In the genomic region with DNA sequence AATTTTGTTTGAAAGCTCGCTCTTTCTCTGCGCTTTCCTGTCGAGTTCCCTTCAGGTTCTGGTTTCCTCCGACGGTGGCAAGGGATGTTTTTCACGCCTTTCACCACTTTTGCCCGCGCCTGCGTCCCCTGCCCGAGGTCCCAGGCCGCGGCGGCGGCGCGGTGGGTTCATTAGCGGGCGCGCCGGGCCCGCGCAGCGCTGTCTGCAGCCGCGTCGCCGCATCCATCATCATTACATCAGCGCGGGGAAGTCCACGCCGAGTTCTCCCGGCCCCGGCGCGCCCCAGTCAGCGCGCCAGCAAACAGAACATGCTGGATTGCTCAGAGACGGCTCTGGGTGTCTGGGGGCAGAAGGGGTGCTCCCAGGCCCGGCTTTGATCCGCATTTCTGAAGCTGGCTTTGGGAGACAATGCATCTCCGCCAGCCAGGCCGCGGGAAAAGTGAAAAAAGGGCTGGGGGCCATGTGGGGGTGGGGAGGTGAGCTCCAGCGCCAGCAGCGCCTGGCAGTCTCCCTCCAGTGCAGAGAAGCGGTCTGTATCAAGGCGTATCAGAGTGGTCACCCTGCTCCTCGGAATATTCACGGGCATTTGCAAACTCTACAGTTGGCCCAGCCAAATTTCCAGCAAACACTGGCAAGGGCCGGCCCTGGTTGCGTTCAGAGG, we compare ENCODE assay signal across 8 cellular contexts. TPM values are rescaled to one million over a fixed set of nuclear protein-coding genes. Genes with fewer than 3 reads are reported as not detected.
DNase-seq lines count a peak whose midpoint lies in the region; TF ChIP-seq lines count a peak whose summit lies in the region.

No MANE protein-coding gene starts in this region.

- H4K20me1 ChIP-seq in MM.1S (ENCODE audit: insufficient read depth, low read length), result no peaks in the 10 kb centered on the region

- H3K27ac ChIP-seq in iPS-18a (ENCODE audit: low read length), result peak overlapping the region; percentile 80
- H3K27ac ChIP-seq in stomach, result peak overlapping the region in 2 of 5 donors; percentile 20 to 50
- no peak overlapping the region for H3K27ac ChIP-seq in MM.1S (ENCODE audit: low read length)

- peaks cover 88% of the 10 kb centered on the region for H3K4me1 ChIP-seq in iPS-18a (ENCODE audit: control insufficient read depth, low read depth, low read length)
- peaks cover 0 to 35% (median 22%) of the 10 kb centered on the region in 4 donors for H3K4me1 ChIP-seq in stomach
- H3K4me1 ChIP-seq in MM.1S (ENCODE audit: low read length), result no peaks in the 10 kb centered on the region

- peak overlapping the region; percentile 58 for H3K4me3 ChIP-seq in iPS-18a (ENCODE audit: low read length)
- H3K4me3 ChIP-seq in stomach, result peak overlapping the region; percentile 36 to 47 (median 44)
- H3K4me3 ChIP-seq in MM.1S (ENCODE audit: low read length), result no peak overlapping the region; the same call in 1 of the 2 replicates

- H3K9me2 ChIP-seq in MM.1S (replicated peaks; ENCODE audit: insufficient read depth, low read length), result no peaks in the 10 kb centered on the region

- H3K27me3 ChIP-seq in iPS-18a (ENCODE audit: control insufficient read depth, insufficient read depth, low read length), result no peaks in the 10 kb centered on the region
- peaks cover 0 to 14% (median 14%) of the 10 kb centered on the region in 3 donors for H3K27me3 ChIP-seq in stomach
- H3K27me3 ChIP-seq in MM.1S (replicated peaks; ENCODE audit: insufficient read depth, low read length), result no peaks in the 10 kb centered on the region

- TF ChIP-seq CTCF in stomach (IDR thresholded peaks at IDR 0.05) (no peak), MM.1S (IDR thresholded peaks at IDR 0.05; ENCODE audit: low read length) (no peak)

- no peak overlapping the region for H2AFZ ChIP-seq in MM.1S (ENCODE audit: low read length)

- H3K9me3 Mint-ChIP-seq in T-helper 2 cell treated with Interferon-gamma antibody and Interleukin-4, amounts not matched to agents 5 μg/mL and 100 μg/mL, for 36 hours, result no peaks in the 10 kb centered on the region
- no peaks in the 10 kb centered on the region for H3K9me3 Mint-ChIP-seq in activated naive CD8-positive, alpha-beta T cell (ENCODE audit: low read depth)

- peak overlapping the region; percentile 45 for H3K4me3 Mint-ChIP-seq in T-helper 2 cell treated with Interferon-gamma antibody and Interleukin-4, amounts not matched to agents 5 μg/mL and 100 μg/mL, for 36 hours
- H3K4me3 Mint-ChIP-seq in activated naive CD8-positive, alpha-beta T cell, result peak overlapping the region; percentile 2

- no peak for TF ChIP-seq POLR2A in stomach (IDR thresholded peaks at IDR 0.05)

- H3K4me2 ChIP-seq in MM.1S (ENCODE audit: low read depth, low read length), result no peak overlapping the region

- no peaks in the 10 kb centered on the region for H3F3A ChIP-seq in MM.1S (ENCODE audit: insufficient read depth, low read length)

- H3K79me2 ChIP-seq in MM.1S (ENCODE audit: low read length), result no peaks in the 10 kb centered on the region

- intact Hi-C loops in stomach (cut with DNase I; ENCODE audit: low total_unique reads), result no loop called here

- peaks cover 3% of the 10 kb centered on the region for H3K4me1 Mint-ChIP-seq in T-helper 2 cell treated with Interferon-gamma antibody and Interleukin-4, amounts not matched to agents 5 μg/mL and 100 μg/mL, for 36 hours (ENCODE audit: low read depth)
- H3K4me1 Mint-ChIP-seq in activated naive CD8-positive, alpha-beta T cell (ENCODE audit: low read depth), result peaks cover 4% of the 10 kb centered on the region

- peaks cover 74% of the 10 kb centered on the region for H3K27me3 Mint-ChIP-seq in T-helper 2 cell treated with Interferon-gamma antibody and Interleukin-4, amounts not matched to agents 5 μg/mL and 100 μg/mL, for 36 hours (ENCODE audit: low read depth)
- peaks cover 27% of the 10 kb centered on the region for H3K27me3 Mint-ChIP-seq in activated naive CD8-positive, alpha-beta T cell

- 9 to 16% (median 12%) methylated on average over 30 to 51 of the region's 51 CpGs for WGBS in stomach, 5 donors

- no peak overlapping the region for H3K27ac Mint-ChIP-seq in T-helper 2 cell treated with Interferon-gamma antibody and Interleukin-4, amounts not matched to agents 5 μg/mL and 100 μg/mL, for 36 hours
- H3K27ac Mint-ChIP-seq in activated naive CD8-positive, alpha-beta T cell, result no peak overlapping the region

- H3K9ac ChIP-seq in iPS-18a (ENCODE audit: low read length) (peak overlapping the region; percentile 81), MM.1S (ENCODE audit: low read length) (no peak overlapping the region)

- H3K36me3 Mint-ChIP-seq in T-helper 2 cell treated with Interferon-gamma antibody and Interleukin-4, amounts not matched to agents 5 μg/mL and 100 μg/mL, for 36 hours (ENCODE audit: low read depth), result no peaks in the 10 kb centered on the region
- H3K36me3 Mint-ChIP-seq in activated naive CD8-positive, alpha-beta T cell, result no peaks in the 10 kb centered on the region

- no peak for DNase-seq in T-helper 2 cell treated with Interferon-gamma antibody and Interleukin-4, amounts not matched to agents 5 μg/mL and 100 μg/mL, for 36 hours (ENCODE audit: low spot score)
- DNase-seq in T-helper 2 cell, result no peak
- no peak for DNase-seq in stomach
- no peak for DNase-seq in HPDE6-E6E7 (ENCODE audit: extremely low spot score)
- DNase-seq in NCI-H2107 treated with DMSO at 0.1 percent for 48 hours (lab: John Stamatoyannopoulos, UW; ENCODE audit: unreplicated experiment), result no peak
- DNase-seq in MM.1S, result no peak

- H3K9me3 ChIP-seq in iPS-18a (ENCODE audit: control insufficient read depth, low read depth, low read length), result no peaks in the 10 kb centered on the region
- H3K9me3 ChIP-seq in stomach, result no peaks in the 10 kb centered on the region
- H3K9me3 ChIP-seq in MM.1S (replicated peaks; ENCODE audit: insufficient read depth, low read length), result no peaks in the 10 kb centered on the region

- no peaks in the 10 kb centered on the region for H3K36me3 ChIP-seq in iPS-18a (ENCODE audit: control insufficient read depth, low read depth, low read length)
- no peaks in the 10 kb centered on the region for H3K36me3 ChIP-seq in stomach
- no peaks in the 10 kb centered on the region for H3K36me3 ChIP-seq in MM.1S (replicated peaks; ENCODE audit: insufficient read depth, low read length)

- TF ChIP-seq EP300 in stomach (IDR thresholded peaks at IDR 0.05), result no peak

RNA-seq across cellular contexts. Expression of a gene that starts 8.9 kb away (rescaled TPM):
- 1 to 10 TPM in 4 of 5 donors, under 1 TPM in 1; 0.29 to 7.0 (median 5.4) TPM for total RNA-seq in stomach
- 1 to 10 TPM; 1.4 to 2.8 (median 1.5) TPM for polyA plus RNA-seq in stomach
